Comparison of ENCODE assay signal across 35 cellular contexts in the genomic region with DNA sequence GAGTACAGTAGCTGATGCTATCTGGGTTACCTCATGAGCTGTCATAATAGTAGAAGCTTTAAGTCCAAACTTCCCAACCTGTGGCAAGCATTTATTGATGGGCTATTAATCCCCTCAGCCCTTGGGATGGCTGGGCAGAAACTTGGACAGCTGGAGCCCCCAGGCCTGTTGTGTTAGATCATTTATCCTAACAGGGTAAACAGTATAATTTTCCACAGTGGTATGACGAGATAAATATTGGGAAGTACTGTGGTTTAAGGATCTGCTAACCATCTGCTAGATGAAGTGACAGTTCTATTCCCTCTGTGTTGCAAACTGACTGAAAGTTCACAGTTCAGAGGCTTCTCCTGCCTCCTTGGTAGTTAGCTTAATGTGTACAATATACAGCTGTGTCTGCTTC.
"Had no signal": no experiment of that assay in that cellular context is flagged by ENCODE, and none has a peak within 500 bp of the region (broad histone marks: within the 10 kb centered on the region; RNA-seq: fewer than 3 reads in every experiment).

No MANE protein-coding gene starts in this region.

- H3K27me3 ChIP-seq: adrenal gland, body of pancreas, brain microvascular endothelial cell, breast epithelium, cardiac muscle cell had no signal

- H3K36me3 ChIP-seq: adrenal gland, brain microvascular endothelial cell, breast epithelium, cardiac muscle cell had no signal

- FAIRE-seq: astrocyte, TTC549 had no signal

- DNase-seq: activated B cell treated with CpG ODN at 0.5 μM for 24 hours; activated CD4-positive, alpha-beta memory T cell treated with anti-CD3 and anti-CD28 coated beads for 36 hours; activated CD4-positive, alpha-beta T cell treated with anti-CD3 and anti-CD28 coated beads for 4 hours; activated CD4-positive, alpha-beta T cell treated with anti-CD3 and anti-CD28 coated beads, Interleukin-2, amount 10 ng/mL, durations not matched to agents 24 days and 14 days; activated CD4-positive, alpha-beta T cell treated with anti-CD3 and anti-CD28 coated beads, Interleukin-2, amount 50 U/mL, for 1 hour; activated CD4-positive, alpha-beta T cell treated with anti-CD3 and anti-CD28 coated beads, Interleukin-2, amount 50 U/mL, for 4 hours; activated CD4-positive, CD25-positive, alpha-beta regulatory T cell treated with anti-CD3 and anti-CD28 coated beads, Interleukin-2, amount 50 U/mL, for 72 hours; activated CD8-positive, alpha-beta memory T cell treated with anti-CD3 and anti-CD28 coated beads, Interleukin-2, amount 50 U/mL, for 4 hours; activated CD8-positive, alpha-beta T cell treated with anti-CD3 and anti-CD28 coated beads for 36 hours; activated effector memory CD4-positive, alpha-beta T cell treated with anti-CD3 and anti-CD28 coated beads, Interleukin-2, amount 50 U/mL, for 16 hours; activated gamma-delta T cell treated with Interleukin-2 at 50 U/mL for 16 hours; activated naive CD4-positive, alpha-beta T cell; activated naive CD4-positive, alpha-beta T cell treated with anti-CD3 and anti-CD28 coated beads for 36 hours; activated naive CD4-positive, alpha-beta T cell treated with anti-CD3 and anti-CD28 coated beads, Interleukin-2, amount 50 U/mL, for 16 hours; activated naive CD8-positive, alpha-beta T cell treated with anti-CD3 and anti-CD28 coated beads for 36 hours; activated T-cell treated with anti-CD3 and anti-CD28 coated beads for 4 hours; activated T-cell treated with anti-CD3 and anti-CD28 coated beads, Interleukin-2, amount 50 U/mL, for 1 hour; activated T-cell treated with anti-CD3 and anti-CD28 coated beads, Interleukin-2, amount 50 U/mL, for 4 hours; activated T-cell treated with anti-CD3 and anti-CD28 coated beads, Interleukin-2, amount 50 U/mL, for 72 hours; adrenal gland; amniotic stem cell; aorta; body of pancreas; brain microvascular endothelial cell; caudate nucleus; cerebellar nuclear complex; T-helper 2 cell; T-helper 9 cell had no signal

- ATAC-seq: activated CD8-positive, alpha-beta T cell treated with anti-CD3 and anti-CD28 coated beads for 36 hours; activated naive CD4-positive, alpha-beta T cell treated with anti-CD3 and anti-CD28 coated beads, Interleukin-2, amount 50 U/mL, for 72 hours; activated T-cell treated with anti-CD3 and anti-CD28 coated beads, Interleukin-2, amount 50 U/mL, for 4 hours; activated T-cell treated with anti-CD3 and anti-CD28 coated beads, Interleukin-2, amount 50 U/mL, for 72 hours; activated T-helper 17 cell treated with anti-CD3 and anti-CD28 coated beads, Interleukin-2, amount 50 U/mL, for 72 hours; body of pancreas had no signal

- H3K27ac ChIP-seq: adrenal gland, body of pancreas, brain microvascular endothelial cell, breast epithelium, cardiac muscle cell, VCaP had no signal

- H3K4me3 ChIP-seq: adrenal gland, body of pancreas, breast epithelium, cardiac muscle cell had no signal

- H3K4me1 ChIP-seq: adrenal gland, body of pancreas, breast epithelium had no signal

- H3K9me3 ChIP-seq: adrenal gland, body of pancreas, breast epithelium had no signal
